ENCODE assay signal across 23 cellular contexts in the genomic region with DNA sequence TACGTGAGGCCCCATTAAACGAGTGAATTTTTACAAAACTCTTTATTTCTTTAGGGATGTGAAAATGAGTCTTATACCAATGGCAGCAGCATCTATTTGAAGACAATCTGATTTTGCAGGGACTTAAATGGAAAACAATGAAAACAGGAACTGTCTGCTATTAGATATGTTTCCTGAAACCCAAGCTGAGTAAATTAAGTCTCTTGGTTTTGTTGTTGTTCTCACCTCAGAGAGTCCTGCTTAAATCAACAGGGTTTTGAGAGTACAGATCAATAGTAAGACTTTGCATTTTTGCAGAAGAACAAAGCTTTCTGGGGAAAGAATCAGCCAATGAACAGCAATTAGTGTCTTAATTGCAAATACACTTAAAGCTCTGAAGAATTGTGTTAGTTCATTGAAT. TPM values are rescaled to one million over a fixed set of nuclear protein-coding genes. Genes with fewer than 3 reads are reported as not detected.
"Had no signal": no experiment of that assay in that cellular context is flagged by ENCODE, and none has a peak within 500 bp of the region (broad histone marks: within the 10 kb centered on the region; RNA-seq: fewer than 3 reads in every experiment).

No MANE protein-coding gene starts in this region.

- H3K9me3 ChIP-seq: thyroid gland had no signal

- H3K36me3 ChIP-seq: brain microvascular endothelial cell, left ventricle myocardium inferior, spleen, thyroid gland had no signal

- H3K4me3 ChIP-seq: coronary artery, left ventricle myocardium inferior, spleen, thyroid gland had no signal

- H3K4me1 ChIP-seq: left ventricle myocardium inferior, spleen, thyroid gland had no signal

- DNase-seq: activated B cell treated with CpG ODN at 0.5 μM for 24 hours; activated CD4-positive, alpha-beta T cell treated with anti-CD3 and anti-CD28 coated beads, Interleukin-2, amount 10 ng/mL, durations not matched to agents 7 days and 5 days; activated CD8-positive, alpha-beta T cell treated with anti-CD3 and anti-CD28 coated beads, Interleukin-2, amount 10 ng/mL, durations not matched to agents 7 days and 5 days; activated effector memory CD4-positive, alpha-beta T cell treated with Interleukin-2 at 50 U/mL for 16 hours; activated naive CD4-positive, alpha-beta T cell treated with anti-CD3 and anti-CD28 coated beads, Interleukin-2, amount 10 ng/mL, durations not matched to agents 7 days and 5 days; activated naive CD8-positive, alpha-beta T cell treated with anti-CD3 and anti-CD28 coated beads, Interleukin-2, amount 50 U/mL, for 24 hours; activated T-cell treated with anti-CD3 and anti-CD28 coated beads, Interleukin-2, amount 50 U/mL, for 24 hours; anterior cingulate cortex; brain microvascular endothelial cell; immature natural killer cell; kidney glomerular epithelial cell; left ventricle myocardium inferior; mammary epithelial cell; midbrain; nephron progenitor cell; occipital lobe; posterior cingulate gyrus; retina; spleen; stimulated activated naive CD4-positive, alpha-beta T cell; thyroid gland had no signal

- ATAC-seq: activated CD8-positive, alpha-beta T cell treated with anti-CD3 and anti-CD28 coated beads, Interleukin-2, amount 10 ng/mL, durations not matched to agents 7 days and 5 days; activated naive CD8-positive, alpha-beta T cell treated with anti-CD3 and anti-CD28 coated beads, Interleukin-2, amount 50 U/mL, for 24 hours; esophagus mucosa had no signal

- H3K27ac ChIP-seq: brain microvascular endothelial cell, coronary artery, left ventricle myocardium inferior, spleen, thyroid gland had no signal

- H3K27me3 ChIP-seq: brain microvascular endothelial cell, thyroid gland had no signal

RNA-seq across cellular contexts. Expression of a gene that starts 39.1 kb away (rescaled TPM):
- total RNA-seq: activated B cell treated with CpG ODN at 0.5 μM for 24 hours; activated CD4-positive, alpha-beta T cell treated with anti-CD3 and anti-CD28 coated beads, Interleukin-2, amount 10 ng/mL, durations not matched to agents 7 days and 5 days; activated CD8-positive, alpha-beta T cell treated with anti-CD3 and anti-CD28 coated beads, Interleukin-2, amount 10 ng/mL, durations not matched to agents 7 days and 5 days; esophagus mucosa; left ventricle myocardium inferior; occipital lobe; spleen had no signal
- polyA plus RNA-seq: immature natural killer cell, mammary epithelial cell had no signal
